Comparison of ENCODE assay signal across 18 cellular contexts in genomic region chr7:16923019-16923418, GRCh38. TPM values are rescaled to one million over a fixed set of nuclear protein-coding genes. Genes with fewer than 3 reads are reported as not detected.
DNase-seq lines count a peak whose midpoint lies in the region; ATAC-seq and TF ChIP-seq lines count a peak whose summit lies in the region.
"Had no signal": no experiment of that assay in that cellular context is flagged by ENCODE, and none has a peak within 500 bp of the region (broad histone marks: within the 10 kb centered on the region; RNA-seq: fewer than 3 reads in every experiment).

No MANE protein-coding gene starts in this region.

- H3K4me1 ChIP-seq in mucosa of stomach (ENCODE audit: control insufficient read depth, insufficient read depth, low read length) (peaks cover 63% of the 10 kb centered on the region), mesendoderm (ENCODE audit: control insufficient read depth, low read depth, low read length) (no peaks in the 10 kb centered on the region)
- H3K4me1 ChIP-seq: psoas muscle, vagina had no signal

- peak overlapping the region; percentile 36; the same call in 1 of the 2 replicates for H3K27ac Mint-ChIP-seq in HFFc6
- H3K27ac Mint-ChIP-seq in activated CD8-positive, alpha-beta T cell treated with anti-CD3 and anti-CD28 coated beads, Interleukin-2, amount 10 ng/mL, durations not matched to agents 7 days and 5 days = peak overlapping the region; percentile 53
- H3K27ac Mint-ChIP-seq in natural killer cell = peak overlapping the region in 1 of 2 donors; percentile 2

- H3K18ac ChIP-seq in mesendoderm (ENCODE audit: low read length) = no peak overlapping the region

- intact Hi-C loops in natural killer cell (cut with micrococcal nuclease) = no loop called here

- H2AK5ac ChIP-seq in mesendoderm (ENCODE audit: low read length) = no peak overlapping the region

- no peak overlapping the region for H2BK15ac ChIP-seq in mesendoderm (replicated peaks; ENCODE audit: low read depth)

- no peak overlapping the region for H3K56ac ChIP-seq in mesendoderm (ENCODE audit: low read length)

- H2BK120ac ChIP-seq in mesendoderm (ENCODE audit: low read depth, low read length) = no peak overlapping the region

- H3K9me3 Mint-ChIP-seq in HFFc6 (no peaks in the 10 kb centered on the region), natural killer cell (no peaks in the 10 kb centered on the region)
- no peaks in the 10 kb centered on the region for H3K9me3 Mint-ChIP-seq in activated CD8-positive, alpha-beta T cell treated with anti-CD3 and anti-CD28 coated beads, Interleukin-2, amount 10 ng/mL, durations not matched to agents 7 days and 5 days (ENCODE audit: insufficient read depth)

- no peak overlapping the region for H4K5ac ChIP-seq in mesendoderm (ENCODE audit: low read length)

- H3K4me3 Mint-ChIP-seq in HFFc6 = no peak overlapping the region
- H3K4me3 Mint-ChIP-seq in activated CD8-positive, alpha-beta T cell treated with anti-CD3 and anti-CD28 coated beads, Interleukin-2, amount 10 ng/mL, durations not matched to agents 7 days and 5 days = no peak overlapping the region
- H3K4me3 Mint-ChIP-seq in natural killer cell = no peak overlapping the region

- WGBS in mesendoderm (ENCODE audit: extremely low coverage, insufficient coverage, low lambda C conversion rate) = no CpG with 5 or more reads among the region's 2 CpGs

- no peaks in the 10 kb centered on the region for H3K9me3 ChIP-seq in mucosa of stomach (ENCODE audit: control insufficient read depth, low read length)
- H3K9me3 ChIP-seq: psoas muscle, vagina had no signal

- H3K36me3 Mint-ChIP-seq in HFFc6 (ENCODE audit: low read depth) = no peaks in the 10 kb centered on the region
- no peaks in the 10 kb centered on the region for H3K36me3 Mint-ChIP-seq in activated CD8-positive, alpha-beta T cell treated with anti-CD3 and anti-CD28 coated beads, Interleukin-2, amount 10 ng/mL, durations not matched to agents 7 days and 5 days (ENCODE audit: low read depth)
- H3K36me3 Mint-ChIP-seq in natural killer cell = no peaks in the 10 kb centered on the region

- no peak overlapping the region for H3K4ac ChIP-seq in mesendoderm (ENCODE audit: low read depth, low read length)

- POLR2A ChIA-PET in activated CD8-positive, alpha-beta T cell treated with anti-CD3 and anti-CD28 coated beads, Interleukin-2, amount 10 ng/mL, durations not matched to agents 7 days and 5 days (lab: Charles Lee) = no interaction called here

- H2BK5ac ChIP-seq in mesendoderm (ENCODE audit: low read length) = no peak overlapping the region

- no peaks in the 10 kb centered on the region for H3K36me3 ChIP-seq in mucosa of stomach (ENCODE audit: control insufficient read depth, insufficient read depth, low read length)
- no peaks in the 10 kb centered on the region for H3K36me3 ChIP-seq in mesendoderm (ENCODE audit: control insufficient read depth, insufficient read depth, low read length)
- H3K36me3 ChIP-seq: BLaER1 treated with 17β-estradiol and CSF1 and Interleukin-3, amounts not matched to agents 10 nM and 100 nM; vagina had no signal

- H3K27me3 Mint-ChIP-seq in HFFc6 (ENCODE audit: insufficient read depth) = no peaks in the 10 kb centered on the region
- H3K27me3 Mint-ChIP-seq in activated CD8-positive, alpha-beta T cell treated with anti-CD3 and anti-CD28 coated beads, Interleukin-2, amount 10 ng/mL, durations not matched to agents 7 days and 5 days (ENCODE audit: low read depth) = no peaks in the 10 kb centered on the region
- no peaks in the 10 kb centered on the region for H3K27me3 Mint-ChIP-seq in natural killer cell (ENCODE audit: low read depth in 2 of 2)

- H3K27ac ChIP-seq in mesendoderm (ENCODE audit: low read depth, low read length) = no peak overlapping the region
- H3K27ac ChIP-seq: BLaER1 treated with 17β-estradiol and CSF1 and Interleukin-3, amounts not matched to agents 10 nM and 100 nM; psoas muscle; vagina had no signal

- H3K27me3 ChIP-seq in mucosa of stomach (ENCODE audit: control insufficient read depth, insufficient read depth, low read length) = no peaks in the 10 kb centered on the region
- no peaks in the 10 kb centered on the region for H3K27me3 ChIP-seq in mesendoderm (ENCODE audit: insufficient read depth, low read length, poor library complexity)
- H3K27me3 ChIP-seq: vagina had no signal

- H3K4me1 Mint-ChIP-seq in HFFc6 (ENCODE audit: low read depth) (peaks cover 56% of the 10 kb centered on the region), natural killer cell (peaks cover 0 to 6% of the 10 kb centered on the region in 2 donors)
- peaks cover 27% of the 10 kb centered on the region for H3K4me1 Mint-ChIP-seq in activated CD8-positive, alpha-beta T cell treated with anti-CD3 and anti-CD28 coated beads, Interleukin-2, amount 10 ng/mL, durations not matched to agents 7 days and 5 days (ENCODE audit: low read depth)

- no peak overlapping the region for H3K4me2 ChIP-seq in mesendoderm (ENCODE audit: low read length)

- TF ChIP-seq CTCF in HFFc6 (IDR thresholded peaks at IDR 0.05) (no peak), natural killer cell (IDR thresholded peaks at IDR 0.05) (no peak)

- H3K9ac ChIP-seq in mucosa of stomach (ENCODE audit: low read length) = peak overlapping the region; percentile 11
- no peak overlapping the region for H3K9ac ChIP-seq in mesendoderm (ENCODE audit: low read length)
- H3K9ac ChIP-seq: BLaER1 treated with 17β-estradiol and CSF1 and Interleukin-3, amounts not matched to agents 10 nM and 100 nM had no signal

- H4K8ac ChIP-seq in mesendoderm (ENCODE audit: low read depth, low read length) = no peak overlapping the region

- DNase-seq in HFFc6 (no peak), NAMALWA (ENCODE audit: low spot score) (no peak), natural killer cell (no peak), mesendoderm (no peak)
- DNase-seq in activated CD8-positive, alpha-beta T cell treated with anti-CD3 and anti-CD28 coated beads, Interleukin-2, amount 10 ng/mL, durations not matched to agents 7 days and 5 days = no peak
- DNase-seq: activated CD8-positive, alpha-beta memory T cell treated with anti-CD3 and anti-CD28 coated beads for 24 hours; cerebellar nuclear complex; DMS79 treated with DMSO at 0.1 percent for 48 hours; NCI-H1417; NCI-H446 treated with DMSO at 0.1 percent for 48 hours; psoas muscle had no signal

- CTCF ChIA-PET in activated CD8-positive, alpha-beta T cell treated with anti-CD3 and anti-CD28 coated beads, Interleukin-2, amount 10 ng/mL, durations not matched to agents 7 days and 5 days (lab: Charles Lee) = interaction anchor here (0.6 to 5.0 kb wide), 6 partner anchors 11 to 338 kb away, joined by 3 to 23 read pairs (median 3); no protein-coding TSS in a partner anchor

- ATAC-seq in GM18498 (IDR thresholded peaks at IDR 0.05; ENCODE audit: unreplicated experiment) (peak; percentile 66), natural killer cell (no peak)
- peak; percentile 83 for ATAC-seq in activated CD8-positive, alpha-beta T cell treated with anti-CD3 and anti-CD28 coated beads, Interleukin-2, amount 10 ng/mL, durations not matched to agents 7 days and 5 days
- ATAC-seq: psoas muscle had no signal

- H3K79me1 ChIP-seq in mesendoderm (ENCODE audit: low read length) = no peaks in the 10 kb centered on the region

- no peaks in the 10 kb centered on the region for H3K79me2 ChIP-seq in mesendoderm (ENCODE audit: control insufficient read depth, insufficient read depth, low read length)

- no peak overlapping the region for H3K4me3 ChIP-seq in mucosa of stomach (ENCODE audit: low read length)
- no peak overlapping the region for H3K4me3 ChIP-seq in mesendoderm (ENCODE audit: low read length)
- H3K4me3 ChIP-seq: BLaER1 treated with 17β-estradiol and CSF1 and Interleukin-3, amounts not matched to agents 10 nM and 100 nM; psoas muscle; vagina had no signal

- H3K23ac ChIP-seq in mesendoderm (ENCODE audit: low read length) = no peak overlapping the region

RNA-seq across cellular contexts. Expression of gene AGR3, which starts 41.2 kb away (rescaled TPM):
- total RNA-seq in HFFc6 (2021; fragmentation: NEBNext Ultra II Directional; extraction: Animal tissue kit (Norgen Biotek cat#: 25700)) = not detected
- total RNA-seq in activated CD8-positive, alpha-beta T cell treated with anti-CD3 and anti-CD28 coated beads, Interleukin-2, amount 10 ng/mL, durations not matched to agents 7 days and 5 days = not detected
- total RNA-seq in natural killer cell = not detected
- not detected for polyA plus RNA-seq in mesendoderm (2013, experiment 1 of 2)
- not detected for polyA plus RNA-seq in mesendoderm (2013, experiment 2 of 2)
- total RNA-seq: glomerular endothelial cell, myocyte, psoas muscle, RPMI7951, vagina had no signal

Comparison
In these comparisons a context has a peak if more than half of its experiments do, and no peak if none do; other contexts are left out.
1. ATAC-seq: peak in GM18498 (single experiment) and activated CD8-positive, alpha-beta T cell treated with anti-CD3 and anti-CD28 coated beads, Interleukin-2, amount 10 ng/mL, durations not matched to agents 7 days and 5 days (single experiment); none in natural killer cell (0 of 3).